12 cellular contexts compared by ENCODE assay signal in genomic region chr3:23877324-23877980, GRCh38. TPM values are rescaled to one million over a fixed set of nuclear protein-coding genes. Genes with fewer than 3 reads are reported as not detected.
DNase-seq lines count a peak whose midpoint lies in the region; ATAC-seq, FAIRE-seq and TF ChIP-seq lines count a peak whose summit lies in the region.
"Had no signal": no experiment of that assay in that cellular context is flagged by ENCODE, and none has a peak within 500 bp of the region (broad histone marks: within the 10 kb centered on the region; RNA-seq: fewer than 3 reads in every experiment).

No MANE protein-coding gene starts in this region.

- CTCF ChIA-PET in activated CD8-positive, alpha-beta T cell treated with anti-CD3 and anti-CD28 coated beads, Interleukin-2, amount 10 ng/mL, durations not matched to agents 7 days and 5 days (lab: Charles Lee) = interaction anchor here (1.2 to 1.7 kb wide), 2 partner anchors 9 to 12 kb away, joined by 5 to 7 read pairs; no protein-coding TSS in a partner anchor

- H3K9me3 Mint-ChIP-seq in astrocyte (ENCODE audit: unreplicated experiment) = peaks cover 3% of the 10 kb centered on the region
- H3K9me3 Mint-ChIP-seq in activated CD8-positive, alpha-beta T cell treated with anti-CD3 and anti-CD28 coated beads, Interleukin-2, amount 10 ng/mL, durations not matched to agents 7 days and 5 days (ENCODE audit: insufficient read depth) = no peaks in the 10 kb centered on the region
- H3K9me3 Mint-ChIP-seq: activated naive CD4-positive, alpha-beta T cell treated with anti-CD3 and anti-CD28 coated beads, Interleukin-2, amount 50 U/mL, for 24 hours; T-helper 1 cell treated with Interleukin-12 subunit alpha and Interleukin-12 subunit beta and Interleukin-4 antibody, amounts not matched to agents 30 μg/mL and 1 μg/mL, for 36 hours had no signal

- no peak for TF ChIP-seq RAD21 in Ishikawa (IDR thresholded peaks at IDR 0.05; ENCODE audit: low read depth)

- peaks cover 54% of the 10 kb centered on the region for H3K4me1 Mint-ChIP-seq in astrocyte (ENCODE audit: low read depth, unreplicated experiment)
- peaks cover 14% of the 10 kb centered on the region for H3K4me1 Mint-ChIP-seq in activated CD8-positive, alpha-beta T cell treated with anti-CD3 and anti-CD28 coated beads, Interleukin-2, amount 10 ng/mL, durations not matched to agents 7 days and 5 days (ENCODE audit: low read depth)

- TF ChIP-seq EP300 in Ishikawa (IDR thresholded peaks at IDR 0.05; ENCODE audit: borderline replicate concordance) = no peak

- H3K4me3 Mint-ChIP-seq in astrocyte (ENCODE audit: unreplicated experiment) = peak overlapping the region; percentile 63
- H3K4me3 Mint-ChIP-seq in activated CD8-positive, alpha-beta T cell treated with anti-CD3 and anti-CD28 coated beads, Interleukin-2, amount 10 ng/mL, durations not matched to agents 7 days and 5 days = no peak overlapping the region
- H3K4me3 Mint-ChIP-seq: activated naive CD4-positive, alpha-beta T cell treated with anti-CD3 and anti-CD28 coated beads, Interleukin-2, amount 50 U/mL, for 24 hours; T-helper 1 cell treated with Interleukin-12 subunit alpha and Interleukin-12 subunit beta and Interleukin-4 antibody, amounts not matched to agents 30 μg/mL and 1 μg/mL, for 36 hours had no signal

- H3K36me3 Mint-ChIP-seq in astrocyte (ENCODE audit: low read depth, unreplicated experiment) = peaks cover 10% of the 10 kb centered on the region
- peaks cover 9% of the 10 kb centered on the region for H3K36me3 Mint-ChIP-seq in activated CD8-positive, alpha-beta T cell treated with anti-CD3 and anti-CD28 coated beads, Interleukin-2, amount 10 ng/mL, durations not matched to agents 7 days and 5 days (ENCODE audit: low read depth)

- H3K4me3 ChIP-seq in astrocyte (ENCODE audit: insufficient read depth, low read depth, low read length) = no peak overlapping the region

- FAIRE-seq in astrocyte (lab: Jason Lieb, UNC) = no peak

- peaks cover 2% of the 10 kb centered on the region for H3K9me3 ChIP-seq in astrocyte (ENCODE audit: insufficient read depth, low read depth, low read length)

- no peaks in the 10 kb centered on the region for H3K27me3 Mint-ChIP-seq in astrocyte (ENCODE audit: low read depth, unreplicated experiment)
- no peaks in the 10 kb centered on the region for H3K27me3 Mint-ChIP-seq in activated CD8-positive, alpha-beta T cell treated with anti-CD3 and anti-CD28 coated beads, Interleukin-2, amount 10 ng/mL, durations not matched to agents 7 days and 5 days (ENCODE audit: low read depth)
- H3K27me3 Mint-ChIP-seq: activated naive CD4-positive, alpha-beta T cell treated with anti-CD3 and anti-CD28 coated beads, Interleukin-2, amount 50 U/mL, for 24 hours had no signal

- no peaks in the 10 kb centered on the region for H3K27me3 ChIP-seq in astrocyte (ENCODE audit: insufficient read depth, low read length)

- H2AFZ ChIP-seq in astrocyte (ENCODE audit: low read depth, low read length) = no peak overlapping the region

- H3K27ac ChIP-seq in astrocyte (ENCODE audit: low read depth, low read length) = no peak overlapping the region

- H3K36me3 ChIP-seq in astrocyte (ENCODE audit: insufficient read depth, low read length) = peaks cover 2% of the 10 kb centered on the region

- H3K9ac ChIP-seq in astrocyte (ENCODE audit: low read length) = no peak overlapping the region

- no peak for TF ChIP-seq CTCF in astrocyte (IDR thresholded peaks at IDR 0.05; ENCODE audit: insufficient read depth, low read depth, low read length)

- H3K79me2 ChIP-seq in astrocyte (ENCODE audit: insufficient read depth, low read length) = peaks cover 45% of the 10 kb centered on the region

- H3K4me2 ChIP-seq in astrocyte (ENCODE audit: low read length) = peak overlapping the region; percentile 49

- H4K20me1 ChIP-seq in astrocyte (ENCODE audit: insufficient read depth, low read length) = peaks cover 66% of the 10 kb centered on the region

- H3K27ac Mint-ChIP-seq in astrocyte (ENCODE audit: unreplicated experiment) = peak overlapping the region; percentile 69
- no peak overlapping the region for H3K27ac Mint-ChIP-seq in activated CD8-positive, alpha-beta T cell treated with anti-CD3 and anti-CD28 coated beads, Interleukin-2, amount 10 ng/mL, durations not matched to agents 7 days and 5 days
- H3K27ac Mint-ChIP-seq: T-helper 1 cell treated with Interleukin-12 subunit alpha and Interleukin-12 subunit beta and Interleukin-4 antibody, amounts not matched to agents 30 μg/mL and 1 μg/mL, for 36 hours had no signal

- no peak for ATAC-seq in activated CD8-positive, alpha-beta T cell treated with anti-CD3 and anti-CD28 coated beads, Interleukin-2, amount 10 ng/mL, durations not matched to agents 7 days and 5 days
- ATAC-seq in GM21381 (IDR thresholded peaks at IDR 0.05; ENCODE audit: unreplicated experiment) = no peak

- POLR2A ChIA-PET in activated CD8-positive, alpha-beta T cell treated with anti-CD3 and anti-CD28 coated beads, Interleukin-2, amount 10 ng/mL, durations not matched to agents 7 days and 5 days (lab: Charles Lee) = interaction anchor here (0.9 kb wide), 1 partner anchor 39 kb away, joined by 3 read pairs; the partner anchor contains the start of genes NKIRAS1 and RPL15

- DNase-seq in AG08395 (ENCODE audit: low spot score) (peak; percentile 86), astrocyte (ENCODE audit: low read depth) (peak; percentile 77), left kidney (ENCODE audit: low read depth, low spot score) (peak; percentile 38), pons (ENCODE audit: low spot score) (no peak)
- no peak for DNase-seq in activated CD8-positive, alpha-beta T cell treated with anti-CD3 and anti-CD28 coated beads, Interleukin-2, amount 10 ng/mL, durations not matched to agents 7 days and 5 days
- DNase-seq in activated CD4-positive, alpha-beta T cell treated with anti-CD3 and anti-CD28 coated beads for 1 hour = no peak
- DNase-seq: glutamatergic neuron, NCI-H2107 had no signal

- H3K4me1 ChIP-seq in astrocyte (ENCODE audit: insufficient read depth, low read length) = peaks cover 32% of the 10 kb centered on the region

TF ChIP-seq in Ishikawa, 13 proteins besides CTCF, POLR2A, EP300 and RAD21:
- peak; percentile 45; the same call in 1 of the 2 replicates for TF ChIP-seq CEBPB (IDR thresholded peaks at IDR 0.05)
- 0 out of 2 replicates have a peak, but pooled peaks have one; percentile 19 for TF ChIP-seq NFIC (IDR thresholded peaks at IDR 0.05)
- no peak for TF ChIP-seq TAF1 (IDR thresholded peaks at IDR 0.05; ENCODE audit: low read depth)
- no peak for TF ChIP-seq USF1 (IDR thresholded peaks at IDR 0.05)
- no peak for TF ChIP-seq MAX (IDR thresholded peaks at IDR 0.05)
- no peak for TF ChIP-seq TCF12 (IDR thresholded peaks at IDR 0.05; ENCODE audit: low read depth)
- no peak for TF ChIP-seq TEAD4 (IDR thresholded peaks at IDR 0.05)
- TF ChIP-seq REST (IDR thresholded peaks at IDR 0.05; ENCODE audit: low read depth) = no peak
- no peak for TF ChIP-seq ZBTB7A (IDR thresholded peaks at IDR 0.05; ENCODE audit: low read depth)

RNA-seq across cellular contexts. Expression of gene NKIRAS1, which starts 39.3 kb away (rescaled TPM):
- 10.7 and 11.0 TPM in 2 replicates for total RNA-seq in astrocyte
- total RNA-seq in activated CD8-positive, alpha-beta T cell treated with anti-CD3 and anti-CD28 coated beads, Interleukin-2, amount 10 ng/mL, durations not matched to agents 7 days and 5 days = 1 to 10 TPM; 2.2 to 3.1 TPM

RNA-seq across cellular contexts. Expression of gene RPL15, which starts 39.5 kb away (rescaled TPM):
- total RNA-seq in astrocyte = 1,579 and 1,629 TPM in 2 replicates
- 1,000 to 10,000 TPM; 1,496 to 1,569 TPM for total RNA-seq in activated CD8-positive, alpha-beta T cell treated with anti-CD3 and anti-CD28 coated beads, Interleukin-2, amount 10 ng/mL, durations not matched to agents 7 days and 5 days

Comparison
In these comparisons a context has a peak if more than half of its experiments do, and no peak if none do; other contexts are left out.
1. DNase-seq: peak in AG08395 (single experiment), astrocyte (single experiment) and left kidney (single experiment); none in activated CD8-positive, alpha-beta T cell treated with anti-CD3 and anti-CD28 coated beads, Interleukin-2, amount 10 ng/mL, durations not matched to agents 7 days and 5 days (single experiment), pons (single experiment) and activated CD4-positive, alpha-beta T cell treated with anti-CD3 and anti-CD28 coated beads for 1 hour (single experiment).